In the genomic region with DNA sequence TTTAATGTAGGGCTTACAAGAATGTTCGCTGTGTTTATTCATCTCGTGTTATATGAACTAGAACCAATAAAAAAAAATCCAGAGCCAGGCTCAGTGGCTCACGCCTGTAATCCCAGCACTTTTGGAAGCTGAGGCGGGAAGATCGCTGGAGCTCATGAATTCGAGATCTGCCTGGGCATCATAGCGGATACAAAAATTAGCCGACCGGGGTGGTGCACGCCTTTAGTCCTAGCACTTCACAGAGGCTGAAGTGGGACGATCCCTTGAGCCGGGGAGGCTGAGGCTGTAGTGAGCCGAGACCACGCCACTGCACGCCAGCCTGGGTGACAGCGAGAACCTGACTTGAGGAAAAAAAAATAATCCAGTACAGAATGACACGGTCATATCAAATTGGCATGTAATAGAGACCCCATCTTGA, we compare ENCODE assay signal across 8 cellular contexts. TPM values are rescaled to one million over a fixed set of nuclear protein-coding genes. Genes with fewer than 3 reads are reported as not detected.
A peak's percentile ranks its signal among the peaks of the same experiment; 100 is the strongest.
DNase-seq lines count a peak whose midpoint lies in the region; ATAC-seq and TF ChIP-seq lines count a peak whose summit lies in the region.

No MANE protein-coding gene starts in this region.

- TF ChIP-seq CTCF in PC-3 (conservative IDR thresholded peaks at IDR 0.05; ENCODE audit: low read depth, low read length), result no peak
- TF ChIP-seq CTCF in breast epithelium (IDR thresholded peaks at IDR 0.05), result no peak
- TF ChIP-seq CTCF in transverse colon (IDR thresholded peaks at IDR 0.05), result no peak

- H3K9me3 Mint-ChIP-seq in CD8-positive, alpha-beta memory T cell, result peaks cover 0 to 4% (median 2%) of the 10 kb centered on the region in 5 donors
- H3K9me3 Mint-ChIP-seq in memory B cell, result peaks cover 4% of the 10 kb centered on the region

- H2AFZ ChIP-seq in PC-3 (ENCODE audit: low read length), result peak overlapping the region; percentile 89

- H3K4me1 Mint-ChIP-seq in CD8-positive, alpha-beta memory T cell, result peaks cover 40 to 50% (median 45%) of the 10 kb centered on the region in 3 donors
- peaks cover 17% of the 10 kb centered on the region for H3K4me1 Mint-ChIP-seq in memory B cell

- H3K9ac ChIP-seq in PC-3 (ENCODE audit: low read length), result peak overlapping the region; percentile 71

- no peak for TF ChIP-seq EP300 in transverse colon (IDR thresholded peaks at IDR 0.05; ENCODE audit: low read depth)

- no TSS peak for BruUV-seq in PC-3 (replicated peaks; lab: Mats Ljungman, UMichigan)

- CTCF ChIA-PET in CD8-positive, alpha-beta memory T cell (lab: Charles Lee), result interaction anchor here (0.7 to 14.1 kb wide), 12 partner anchors 8 to 1840 kb away, joined by 3 to 229 read pairs (median 7); a partner anchor contains a TSS
- CTCF ChIA-PET in PC-3 (lab: Charles Lee), result no interaction called here

- H3K36me3 ChIP-seq in CD8-positive, alpha-beta memory T cell (ENCODE audit: insufficient read depth, low read length), result no peaks in the 10 kb centered on the region
- H3K36me3 ChIP-seq in PC-3 (ENCODE audit: low read depth, low read length), result no peaks in the 10 kb centered on the region
- no peaks in the 10 kb centered on the region for H3K36me3 ChIP-seq in breast epithelium
- H3K36me3 ChIP-seq in transverse colon, result no peaks in the 10 kb centered on the region

- peaks cover 0 to 11% (median 0%) of the 10 kb centered on the region in 3 donors for H3K36me3 Mint-ChIP-seq in CD8-positive, alpha-beta memory T cell
- no peaks in the 10 kb centered on the region for H3K36me3 Mint-ChIP-seq in memory B cell

- H3K27ac ChIP-seq in CD8-positive, alpha-beta memory T cell (ENCODE audit: low read depth, low read length), result peak overlapping the region; percentile 83
- H3K27ac ChIP-seq in PC-3 (ENCODE audit: low read length), result peak overlapping the region; percentile 35
- no peak overlapping the region for H3K27ac ChIP-seq in breast epithelium
- H3K27ac ChIP-seq in transverse colon, result peak overlapping the region; percentile 26 to 90 (median 80)

- 1% methylated on average over 17 of the region's 17 CpGs; no CpG with 5 or more reads in 1 of the 2 donors for WGBS in transverse colon (ENCODE audit: low coverage in 1 of 2), 2 donors

- no peaks in the 10 kb centered on the region for H3K79me2 ChIP-seq in PC-3 (ENCODE audit: low read length)

- intact Hi-C loops in PC-3 (cut with micrococcal nuclease), result loop anchor here (1.0 to 2.0 kb wide), 3 partner anchors 17 to 27 kb away; a partner anchor contains a TSS
- intact Hi-C loops in breast epithelium (cut with DNase I; ENCODE audit: low total_unique reads), result no loop called here
- intact Hi-C loops in transverse colon (cut with DNase I; ENCODE audit: low total_unique reads), result no loop called here

- H3K4me3 ChIP-seq in CD8-positive, alpha-beta memory T cell (ENCODE audit: low read length), result peak overlapping the region; percentile 63
- peak overlapping the region; percentile 74 for H3K4me3 ChIP-seq in PC-3 (ENCODE audit: low read length)
- peak overlapping the region; percentile 63 to 79 (median 77) for H3K4me3 ChIP-seq in breast epithelium
- H3K4me3 ChIP-seq in transverse colon, result peak overlapping the region; percentile 13 to 88 (median 71)

- H3K9me3 ChIP-seq in CD8-positive, alpha-beta memory T cell (ENCODE audit: low read length), result no peaks in the 10 kb centered on the region
- H3K9me3 ChIP-seq in PC-3 (ENCODE audit: low read length), result no peaks in the 10 kb centered on the region
- no peaks in the 10 kb centered on the region for H3K9me3 ChIP-seq in breast epithelium
- H3K9me3 ChIP-seq in transverse colon, result no peaks in the 10 kb centered on the region

- H3K27me3 ChIP-seq in CD8-positive, alpha-beta memory T cell (ENCODE audit: insufficient read depth, low read length, poor library complexity, severe bottlenecking), result no peaks in the 10 kb centered on the region
- H3K27me3 ChIP-seq in PC-3 (ENCODE audit: low read length), result no peaks in the 10 kb centered on the region
- peaks cover 0 to 29% of the 10 kb centered on the region in 2 donors for H3K27me3 ChIP-seq in breast epithelium
- peaks cover 33% of the 10 kb centered on the region for H3K27me3 ChIP-seq in transverse colon

- H3K27me3 Mint-ChIP-seq in CD8-positive, alpha-beta memory T cell, result no peaks in the 10 kb centered on the region
- H3K27me3 Mint-ChIP-seq in memory B cell, result no peaks in the 10 kb centered on the region

- TF ChIP-seq POLR2A in breast epithelium (IDR thresholded peaks at IDR 0.05) (no peak), transverse colon (IDR thresholded peaks at IDR 0.05) (no peak)

- no peaks in the 10 kb centered on the region for H3F3A ChIP-seq in PC-3 (ENCODE audit: low read length, unreplicated experiment)

- H3K4me2 ChIP-seq in PC-3 (ENCODE audit: low read length), result peak overlapping the region; percentile 97

- H3K4me3 Mint-ChIP-seq in CD8-positive, alpha-beta memory T cell, result peak overlapping the region; percentile 93 to 99 (median 96)
- H3K4me3 Mint-ChIP-seq in memory B cell, result peak overlapping the region; percentile 98

- no peaks in the 10 kb centered on the region for H3K9me2 ChIP-seq in PC-3 (replicated peaks; ENCODE audit: low read length)

- H3K27ac Mint-ChIP-seq in CD8-positive, alpha-beta memory T cell, result peak overlapping the region; percentile 87 to 99 (median 96)
- H3K27ac Mint-ChIP-seq in memory B cell, result peak overlapping the region; percentile 95

- in situ Hi-C loops in transverse colon (cut with MboI; ENCODE audit: low pct_ligation_motif_present in 1 of 4, low pct_unique_long_range_greater_than_20kb in 1 of 4, low sequenced_read_pairs in 3 of 4), result loop anchor here in 1 of 4 donors (25.0 kb wide), 1 partner anchor 1279 kb away; the partner anchor contains the start of gene ABT1

- POLR2A ChIA-PET in CD8-positive, alpha-beta memory T cell (lab: Charles Lee), result interaction anchor here (0.6 to 12.2 kb wide), 18 partner anchors 7 to 1840 kb away, joined by 3 to 623 read pairs (median 6); a partner anchor contains a TSS
- POLR2A ChIA-PET in PC-3 (lab: Charles Lee; ENCODE audit: unreplicated experiment), result interaction anchor here (0.6 to 2.4 kb wide), 6 partner anchors 9 to 614 kb away, joined by 3 to 36 read pairs (median 8); a partner anchor contains a TSS

- no peaks in the 10 kb centered on the region for H4K20me1 ChIP-seq in PC-3 (ENCODE audit: low read length)

- peak in 3 of 5 donors; percentile 10 to 56 (median 15) for DNase-seq in CD8-positive, alpha-beta memory T cell
- DNase-seq in PC-3 (peak; percentile 23), breast epithelium (ENCODE audit: low spot score in 2 of 2) (no peak), memory B cell (ENCODE audit: low spot score in 2 of 2) (peak in 1 of 2 donors; percentile 46), transverse colon (peak; percentile 29)

- H3K4me1 ChIP-seq in CD8-positive, alpha-beta memory T cell (ENCODE audit: insufficient read depth, low read length), result peaks cover 25% of the 10 kb centered on the region
- peaks cover 21% of the 10 kb centered on the region for H3K4me1 ChIP-seq in PC-3 (ENCODE audit: insufficient read depth, low read length)
- H3K4me1 ChIP-seq in breast epithelium, result peaks cover 7 to 15% of the 10 kb centered on the region in 2 donors
- H3K4me1 ChIP-seq in transverse colon, result peaks cover 7 to 36% (median 25%) of the 10 kb centered on the region in 4 donors

- ATAC-seq in GM21723 (IDR thresholded peaks at IDR 0.05; ENCODE audit: unreplicated experiment), result peak; percentile 12
- ATAC-seq in PC-3, result peak; percentile 9
- no peak for ATAC-seq in memory B cell (ENCODE audit: low read depth)
- ATAC-seq in HG03139 (IDR thresholded peaks at IDR 0.05; ENCODE audit: unreplicated experiment), result no peak
- ATAC-seq in HG03469 (IDR thresholded peaks at IDR 0.05; ENCODE audit: unreplicated experiment), result no peak

RNA-seq across cellular contexts. Expression of gene OR2B2, which starts 46.2 kb away (rescaled TPM):
- not detected for total RNA-seq in CD8-positive, alpha-beta memory T cell
- polyA plus RNA-seq in CD8-positive, alpha-beta memory T cell, result not detected
- total RNA-seq in PC-3 (2014; rRNA removed), result not detected in 2 replicates
- not detected for total RNA-seq in breast epithelium
- total RNA-seq in transverse colon, result not detected

Comparison
In these comparisons a context has a peak if more than half of its experiments do, and no peak if none do; other contexts are left out.
1. DNase-seq: peak in CD8-positive, alpha-beta memory T cell (3 of 5), PC-3 (single experiment) and transverse colon (single experiment); none in breast epithelium (0 of 2).
2. H3K27ac ChIP-seq: peak in CD8-positive, alpha-beta memory T cell (single experiment), PC-3 (single experiment) and transverse colon (4 of 4); none in breast epithelium (0 of 2).
3. ATAC-seq: peak in GM21723 (single experiment) and PC-3 (single experiment); none in memory B cell (single experiment), HG03139 (single experiment) and HG03469 (single experiment).
4. Peak in every context shown above with its lines, with median percentiles within 50 percentile points of each other: H3K4me3 ChIP-seq.